ENCODE assay signal across 1 cellular context in genomic region chr15:88615303-88616107, GRCh38.
TF ChIP-seq lines count a peak whose summit lies in the region.

No MANE protein-coding gene starts in this region.

TF ChIP-seq in K562, 482 proteins besides CTCF, POLR2A, EP300 and RAD21 (continued from another document):
- TF ChIP-seq ZNF609 (CRISPR knock-in tag; IDR thresholded peaks at IDR 0.05; ENCODE audit: borderline replicate concordance) (no peak), POU5F1 (IDR thresholded peaks at IDR 0.05; ENCODE audit: borderline replicate concordance, low read depth, low read length, partially characterized antibody) (no peak), ZNF583 (CRISPR knock-in tag; IDR thresholded peaks at IDR 0.05) (no peak), ATF2 (CRISPR knock-in tag; IDR thresholded peaks at IDR 0.05) (no peak), ZNF197 (CRISPR knock-in tag; IDR thresholded peaks at IDR 0.05; ENCODE audit: low read depth) (no peak), ZC3H4 (CRISPR knock-in tag; IDR thresholded peaks at IDR 0.05; ENCODE audit: borderline replicate concordance) (no peak), SETDB1 (IDR thresholded peaks at IDR 0.05; ENCODE audit: low read length) (no peak), HINFP (tag; conservative IDR thresholded peaks at IDR 0.05; ENCODE audit: low read depth) (no peak)
